In the genomic region with DNA sequence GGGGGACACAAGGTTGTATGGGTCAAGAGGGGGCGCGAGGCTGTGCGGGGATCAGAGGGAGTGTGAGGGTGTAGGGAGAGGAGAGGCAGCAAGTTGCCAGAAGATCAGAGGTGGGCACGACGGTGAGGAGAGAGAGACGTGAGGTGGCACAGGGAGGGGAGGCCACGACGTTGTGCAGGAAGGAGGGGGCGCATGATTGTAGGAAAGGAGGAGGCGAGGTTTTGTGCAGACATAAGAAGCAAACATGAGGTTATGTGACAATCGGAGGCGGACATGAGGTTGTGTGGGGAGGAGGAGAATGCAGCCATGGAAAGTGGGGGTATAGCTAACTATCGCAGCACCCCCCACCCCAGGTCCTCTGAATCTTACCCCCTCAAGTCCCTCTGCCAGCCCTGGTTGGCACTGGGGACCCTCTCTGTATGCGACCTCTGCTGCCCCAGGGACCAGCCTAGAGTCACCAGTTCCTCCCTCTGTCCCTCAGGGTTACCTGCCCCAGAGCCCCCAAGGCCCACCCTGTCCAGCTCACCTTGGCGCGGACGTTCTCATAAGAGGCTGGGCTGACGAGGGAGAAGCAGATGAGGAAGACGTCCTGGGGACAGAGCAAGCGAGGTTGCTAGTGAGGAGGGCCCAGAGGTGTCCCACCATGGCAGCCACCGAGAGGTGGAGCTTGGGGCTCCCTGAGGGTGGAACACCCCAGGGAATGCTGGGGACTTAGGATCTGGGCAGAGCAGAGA, we compare ENCODE assay signal across 3 cellular contexts.
TF ChIP-seq lines count a peak whose summit lies in the region.

No MANE protein-coding gene starts in this region.

TF ChIP-seq in SK-N-SH, 30 proteins besides CTCF, POLR2A, EP300 and RAD21 (continues in another document):
- TF ChIP-seq, protein P1, sequence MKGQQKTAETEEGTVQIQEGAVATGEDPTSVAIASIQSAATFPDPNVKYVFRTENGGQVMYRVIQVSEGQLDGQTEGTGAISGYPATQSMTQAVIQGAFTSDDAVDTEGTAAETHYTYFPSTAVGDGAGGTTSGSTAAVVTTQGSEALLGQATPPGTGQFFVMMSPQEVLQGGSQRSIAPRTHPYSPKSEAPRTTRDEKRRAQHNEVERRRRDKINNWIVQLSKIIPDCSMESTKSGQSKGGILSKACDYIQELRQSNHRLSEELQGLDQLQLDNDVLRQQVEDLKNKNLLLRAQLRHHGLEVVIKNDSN (IDR thresholded peaks at IDR 0.05; ENCODE audit: borderline replicate concordance, low read depth) = no peak
- TF ChIP-seq TCF12 (IDR thresholded peaks at IDR 0.05) (no peak), POLR2AphosphoS5 (IDR thresholded peaks at IDR 0.05; ENCODE audit: low read depth, low read length) (no peak), RCOR1 (IDR thresholded peaks at IDR 0.05; ENCODE audit: low read length) (no peak), NFIC (IDR thresholded peaks at IDR 0.05; ENCODE audit: borderline replicate concordance) (no peak), RFX5 (IDR thresholded peaks at IDR 0.05; ENCODE audit: low read length) (no peak), TEAD4 (IDR thresholded peaks at IDR 0.05; ENCODE audit: borderline replicate concordance, insufficient read depth) (no peak), CHD2 (IDR thresholded peaks at IDR 0.05; ENCODE audit: low read length, partially characterized antibody) (no peak)
- TF ChIP-seq, protein P2, sequence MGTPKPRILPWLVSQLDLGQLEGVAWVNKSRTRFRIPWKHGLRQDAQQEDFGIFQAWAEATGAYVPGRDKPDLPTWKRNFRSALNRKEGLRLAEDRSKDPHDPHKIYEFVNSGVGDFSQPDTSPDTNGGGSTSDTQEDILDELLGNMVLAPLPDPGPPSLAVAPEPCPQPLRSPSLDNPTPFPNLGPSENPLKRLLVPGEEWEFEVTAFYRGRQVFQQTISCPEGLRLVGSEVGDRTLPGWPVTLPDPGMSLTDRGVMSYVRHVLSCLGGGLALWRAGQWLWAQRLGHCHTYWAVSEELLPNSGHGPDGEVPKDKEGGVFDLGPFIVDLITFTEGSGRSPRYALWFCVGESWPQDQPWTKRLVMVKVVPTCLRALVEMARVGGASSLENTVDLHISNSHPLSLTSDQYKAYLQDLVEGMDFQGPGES (IDR thresholded peaks at IDR 0.05; ENCODE audit: low read depth, low read length) = no peak
- TF ChIP-seq, protein P3, sequence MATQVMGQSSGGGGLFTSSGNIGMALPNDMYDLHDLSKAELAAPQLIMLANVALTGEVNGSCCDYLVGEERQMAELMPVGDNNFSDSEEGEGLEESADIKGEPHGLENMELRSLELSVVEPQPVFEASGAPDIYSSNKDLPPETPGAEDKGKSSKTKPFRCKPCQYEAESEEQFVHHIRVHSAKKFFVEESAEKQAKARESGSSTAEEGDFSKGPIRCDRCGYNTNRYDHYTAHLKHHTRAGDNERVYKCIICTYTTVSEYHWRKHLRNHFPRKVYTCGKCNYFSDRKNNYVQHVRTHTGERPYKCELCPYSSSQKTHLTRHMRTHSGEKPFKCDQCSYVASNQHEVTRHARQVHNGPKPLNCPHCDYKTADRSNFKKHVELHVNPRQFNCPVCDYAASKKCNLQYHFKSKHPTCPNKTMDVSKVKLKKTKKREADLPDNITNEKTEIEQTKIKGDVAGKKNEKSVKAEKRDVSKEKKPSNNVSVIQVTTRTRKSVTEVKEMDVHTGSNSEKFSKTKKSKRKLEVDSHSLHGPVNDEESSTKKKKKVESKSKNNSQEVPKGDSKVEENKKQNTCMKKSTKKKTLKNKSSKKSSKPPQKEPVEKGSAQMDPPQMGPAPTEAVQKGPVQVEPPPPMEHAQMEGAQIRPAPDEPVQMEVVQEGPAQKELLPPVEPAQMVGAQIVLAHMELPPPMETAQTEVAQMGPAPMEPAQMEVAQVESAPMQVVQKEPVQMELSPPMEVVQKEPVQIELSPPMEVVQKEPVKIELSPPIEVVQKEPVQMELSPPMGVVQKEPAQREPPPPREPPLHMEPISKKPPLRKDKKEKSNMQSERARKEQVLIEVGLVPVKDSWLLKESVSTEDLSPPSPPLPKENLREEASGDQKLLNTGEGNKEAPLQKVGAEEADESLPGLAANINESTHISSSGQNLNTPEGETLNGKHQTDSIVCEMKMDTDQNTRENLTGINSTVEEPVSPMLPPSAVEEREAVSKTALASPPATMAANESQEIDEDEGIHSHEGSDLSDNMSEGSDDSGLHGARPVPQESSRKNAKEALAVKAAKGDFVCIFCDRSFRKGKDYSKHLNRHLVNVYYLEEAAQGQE (IDR thresholded peaks at IDR 0.05; ENCODE audit: low read depth, low read length) = no peak
- TF ChIP-seq, protein P4, sequence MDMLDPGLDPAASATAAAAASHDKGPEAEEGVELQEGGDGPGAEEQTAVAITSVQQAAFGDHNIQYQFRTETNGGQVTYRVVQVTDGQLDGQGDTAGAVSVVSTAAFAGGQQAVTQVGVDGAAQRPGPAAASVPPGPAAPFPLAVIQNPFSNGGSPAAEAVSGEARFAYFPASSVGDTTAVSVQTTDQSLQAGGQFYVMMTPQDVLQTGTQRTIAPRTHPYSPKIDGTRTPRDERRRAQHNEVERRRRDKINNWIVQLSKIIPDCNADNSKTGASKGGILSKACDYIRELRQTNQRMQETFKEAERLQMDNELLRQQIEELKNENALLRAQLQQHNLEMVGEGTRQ (IDR thresholded peaks at IDR 0.05; ENCODE audit: borderline replicate concordance, low read depth, low read length) = no peak

TF ChIP-seq in SK-N-SH treated with all-trans-retinoic acid at 6 μM for 48 hours, 23 proteins besides CTCF, POLR2A, EP300 and RAD21:
- no peak for TF ChIP-seq PPARA (CRISPR knock-in tag; IDR thresholded peaks at IDR 0.05; ENCODE audit: borderline replicate concordance)
- TF ChIP-seq, protein P5, sequence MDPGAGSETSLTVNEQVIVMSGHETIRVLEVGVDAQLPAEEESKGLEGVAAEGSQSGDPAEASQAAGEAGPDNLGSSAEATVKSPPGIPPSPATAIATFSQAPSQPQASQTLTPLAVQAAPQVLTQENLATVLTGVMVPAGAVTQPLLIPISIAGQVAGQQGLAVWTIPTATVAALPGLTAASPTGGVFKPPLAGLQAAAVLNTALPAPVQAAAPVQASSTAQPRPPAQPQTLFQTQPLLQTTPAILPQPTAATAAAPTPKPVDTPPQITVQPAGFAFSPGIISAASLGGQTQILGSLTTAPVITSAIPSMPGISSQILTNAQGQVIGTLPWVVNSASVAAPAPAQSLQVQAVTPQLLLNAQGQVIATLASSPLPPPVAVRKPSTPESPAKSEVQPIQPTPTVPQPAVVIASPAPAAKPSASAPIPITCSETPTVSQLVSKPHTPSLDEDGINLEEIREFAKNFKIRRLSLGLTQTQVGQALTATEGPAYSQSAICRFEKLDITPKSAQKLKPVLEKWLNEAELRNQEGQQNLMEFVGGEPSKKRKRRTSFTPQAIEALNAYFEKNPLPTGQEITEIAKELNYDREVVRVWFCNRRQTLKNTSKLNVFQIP (CRISPR knock-in tag; IDR thresholded peaks at IDR 0.05; ENCODE audit: borderline replicate concordance, low read depth) = no peak
- no peak for TF ChIP-seq ZNF565 (CRISPR knock-in tag; conservative IDR thresholded peaks at IDR 0.05; ENCODE audit: low read depth)
- no peak for TF ChIP-seq ESRRG (CRISPR knock-in tag; IDR thresholded peaks at IDR 0.05)
- no peak for TF ChIP-seq ZFP3 (CRISPR knock-in tag; IDR thresholded peaks at IDR 0.05)
- TF ChIP-seq, protein P6, sequence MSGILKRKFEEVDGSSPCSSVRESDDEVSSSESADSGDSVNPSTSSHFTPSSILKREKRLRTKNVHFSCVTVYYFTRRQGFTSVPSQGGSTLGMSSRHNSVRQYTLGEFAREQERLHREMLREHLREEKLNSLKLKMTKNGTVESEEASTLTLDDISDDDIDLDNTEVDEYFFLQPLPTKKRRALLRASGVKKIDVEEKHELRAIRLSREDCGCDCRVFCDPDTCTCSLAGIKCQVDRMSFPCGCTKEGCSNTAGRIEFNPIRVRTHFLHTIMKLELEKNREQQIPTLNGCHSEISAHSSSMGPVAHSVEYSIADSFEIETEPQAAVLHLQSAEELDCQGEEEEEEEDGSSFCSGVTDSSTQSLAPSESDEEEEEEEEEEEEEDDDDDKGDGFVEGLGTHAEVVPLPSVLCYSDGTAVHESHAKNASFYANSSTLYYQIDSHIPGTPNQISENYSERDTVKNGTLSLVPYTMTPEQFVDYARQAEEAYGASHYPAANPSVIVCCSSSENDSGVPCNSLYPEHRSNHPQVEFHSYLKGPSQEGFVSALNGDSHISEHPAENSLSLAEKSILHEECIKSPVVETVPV (CRISPR knock-in tag; IDR thresholded peaks at IDR 0.05) = no peak
- no peak for TF ChIP-seq ZFP30 (CRISPR knock-in tag; IDR thresholded peaks at IDR 0.05)

TF ChIP-seq in HepG2, 621 proteins besides CTCF, POLR2A, EP300 and RAD21:
- TF ChIP-seq, protein P7, sequence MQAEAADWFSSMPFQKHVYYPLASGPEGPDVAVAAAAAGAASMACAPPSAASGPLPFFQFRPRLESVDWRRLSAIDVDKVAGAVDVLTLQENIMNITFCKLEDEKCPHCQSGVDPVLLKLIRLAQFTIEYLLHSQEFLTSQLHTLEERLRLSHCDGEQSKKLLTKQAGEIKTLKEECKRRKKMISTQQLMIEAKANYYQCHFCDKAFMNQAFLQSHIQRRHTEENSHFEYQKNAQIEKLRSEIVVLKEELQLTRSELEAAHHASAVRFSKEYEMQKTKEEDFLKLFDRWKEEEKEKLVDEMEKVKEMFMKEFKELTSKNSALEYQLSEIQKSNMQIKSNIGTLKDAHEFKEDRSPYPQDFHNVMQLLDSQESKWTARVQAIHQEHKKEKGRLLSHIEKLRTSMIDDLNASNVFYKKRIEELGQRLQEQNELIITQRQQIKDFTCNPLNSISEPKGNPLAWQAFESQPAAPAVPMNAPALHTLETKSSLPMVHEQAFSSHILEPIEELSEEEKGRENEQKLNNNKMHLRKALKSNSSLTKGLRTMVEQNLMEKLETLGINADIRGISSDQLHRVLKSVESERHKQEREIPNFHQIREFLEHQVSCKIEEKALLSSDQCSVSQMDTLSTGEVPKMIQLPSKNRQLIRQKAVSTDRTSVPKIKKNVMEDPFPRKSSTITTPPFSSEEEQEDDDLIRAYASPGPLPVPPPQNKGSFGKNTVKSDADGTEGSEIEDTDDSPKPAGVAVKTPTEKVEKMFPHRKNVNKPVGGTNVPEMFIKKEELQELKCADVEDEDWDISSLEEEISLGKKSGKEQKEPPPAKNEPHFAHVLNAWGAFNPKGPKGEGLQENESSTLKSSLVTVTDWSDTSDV (CRISPR knock-in tag; IDR thresholded peaks at IDR 0.05) = no peak
- 0 out of 2 replicates have a peak, but pooled peaks have one; percentile 6 for TF ChIP-seq HDAC1 (CRISPR knock-in tag; IDR thresholded peaks at IDR 0.05)
- TF ChIP-seq, protein P8, sequence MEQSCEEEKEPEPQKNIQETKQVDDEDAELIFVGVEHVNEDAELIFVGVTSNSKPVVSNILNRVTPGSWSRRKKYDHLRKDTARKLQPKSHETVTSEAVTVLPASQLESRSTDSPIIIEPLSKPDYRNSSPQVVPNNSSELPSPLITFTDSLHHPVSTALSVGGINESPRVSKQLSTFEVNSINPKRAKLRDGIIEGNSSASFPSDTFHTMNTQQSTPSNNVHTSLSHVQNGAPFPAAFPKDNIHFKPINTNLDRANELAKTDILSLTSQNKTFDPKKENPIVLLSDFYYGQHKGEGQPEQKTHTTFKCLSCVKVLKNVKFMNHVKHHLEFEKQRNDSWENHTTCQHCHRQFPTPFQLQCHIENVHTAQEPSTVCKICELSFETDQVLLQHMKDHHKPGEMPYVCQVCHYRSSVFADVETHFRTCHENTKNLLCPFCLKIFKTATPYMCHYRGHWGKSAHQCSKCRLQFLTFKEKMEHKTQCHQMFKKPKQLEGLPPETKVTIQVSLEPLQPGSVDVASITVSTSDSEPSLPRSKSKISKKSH (CRISPR knock-in tag; IDR thresholded peaks at IDR 0.05; ENCODE audit: borderline replicate concordance) = 0 out of 2 replicates have a peak, but pooled peaks have one; percentile 2
TF ChIP-seq in HepG2: peak in this region for 2.
